8 cellular contexts compared by ENCODE assay signal in genomic region chr1:246564839-246565750, GRCh38. TPM values are rescaled to one million over a fixed set of nuclear protein-coding genes. Genes with fewer than 3 reads are reported as not detected.
DNase-seq lines count a peak whose midpoint lies in the region; ATAC-seq, FAIRE-seq and TF ChIP-seq lines count a peak whose summit lies in the region.

No MANE protein-coding gene starts in this region.

- peaks cover 7% of the 10 kb centered on the region for H3K27me3 Mint-ChIP-seq in GM23338 (ENCODE audit: insufficient read depth, low read depth, poor library complexity)

- TF ChIP-seq POLR2A in esophagus squamous epithelium (IDR thresholded peaks at IDR 0.05), result no peak
- TF ChIP-seq POLR2A in sigmoid colon (IDR thresholded peaks at IDR 0.05), result no peak

- H3K36me3 ChIP-seq in GM23338 (ENCODE audit: insufficient read depth), result peaks cover 5% of the 10 kb centered on the region; the same call in 1 of the 2 replicates
- peaks cover 9% of the 10 kb centered on the region; the same call in 1 of the 2 replicates for H3K36me3 ChIP-seq in SJCRH30
- peaks cover 0 to 35% (median 0%) of the 10 kb centered on the region in 3 donors for H3K36me3 ChIP-seq in esophagus squamous epithelium
- peaks cover 0 to 26% (median 0%) of the 10 kb centered on the region in 4 donors for H3K36me3 ChIP-seq in sigmoid colon

- no peak for FAIRE-seq in RCC 7860 (lab: Jason Lieb, UNC)

- no peak for DNase-seq in GM23338 (ENCODE audit: low spot score)
- no peak for DNase-seq in SJCRH30
- no peak for DNase-seq in esophagus squamous epithelium (lab: John Stamatoyannopoulos, UW)
- DNase-seq in sigmoid colon, result no peak
- no peak for DNase-seq in dedifferentiated amniotic fluid mesenchymal stem cell (ENCODE audit: extremely low spot score)
- DNase-seq in RCC 7860 (ENCODE audit: low spot score), result no peak
- DNase-seq in NCI-H2107 treated with DMSO at 0.1 percent for 48 hours (lab: John Stamatoyannopoulos, UW; ENCODE audit: unreplicated experiment), result no peak

- 29 to 43% methylated on average over 23 to 28 of the region's 33 CpGs for WGBS in esophagus squamous epithelium, 2 donors
- 25 to 32% methylated on average over 33 of the region's 33 CpGs for WGBS in sigmoid colon, 2 donors

- H3K4me3 ChIP-seq in GM23338 (peak overlapping the region; percentile 95), SJCRH30 (peak overlapping the region; percentile 82), esophagus squamous epithelium (peak overlapping the region; percentile 84 to 100 (median 98)), sigmoid colon (peak overlapping the region; percentile 79 to 96 (median 84))

- H3K79me2 ChIP-seq in GM23338 (replicated peaks; ENCODE audit: insufficient read depth), result peaks cover 79% of the 10 kb centered on the region

- no peaks in the 10 kb centered on the region for H3K9me3 Mint-ChIP-seq in GM23338

- ATAC-seq in GM23338 (no peak), GM21515 (IDR thresholded peaks at IDR 0.05; ENCODE audit: unreplicated experiment) (no peak)

- H3K27me3 ChIP-seq in GM23338 (ENCODE audit: insufficient read depth) (no peaks in the 10 kb centered on the region), SJCRH30 (no peaks in the 10 kb centered on the region), esophagus squamous epithelium (no peaks in the 10 kb centered on the region), sigmoid colon (no peaks in the 10 kb centered on the region)

- H3K27ac Mint-ChIP-seq in GM23338, result peak overlapping the region; percentile 97

- intact Hi-C loops in esophagus squamous epithelium (cut with DNase I), result loop anchor here (10.0 kb wide), 1 partner anchor 120 kb away; no protein-coding TSS in a partner anchor
- intact Hi-C loops in sigmoid colon (cut with DNase I), result loop anchor here (5.0 to 10.0 kb wide), 4 partner anchors 67 to 540 kb away; partner anchors contain the start of gene ZNF669

- no peak for TF ChIP-seq CTCF in GM23338 (conservative IDR thresholded peaks at IDR 0.05; ENCODE audit: low read depth in 2 of 2)
- TF ChIP-seq CTCF in esophagus squamous epithelium (IDR thresholded peaks at IDR 0.05), result no peak
- TF ChIP-seq CTCF in sigmoid colon (IDR thresholded peaks at IDR 0.05), result no peak

- H3K4me1 ChIP-seq in GM23338 (ENCODE audit: insufficient read depth) (peaks cover 13% of the 10 kb centered on the region; the same call in 1 of the 2 replicates), SJCRH30 (0 out of 2 replicates have a peak, but pooled peaks cover 5% of the 10 kb centered on the region), esophagus squamous epithelium (peaks cover 9 to 53% (median 22%) of the 10 kb centered on the region in 3 donors), sigmoid colon (peaks cover 0 to 49% (median 40%) of the 10 kb centered on the region in 4 donors)

- H3F3A ChIP-seq in GM23338 (replicated peaks; ENCODE audit: low read depth), result no peaks in the 10 kb centered on the region

- H3K4me2 ChIP-seq in GM23338, result peak overlapping the region; percentile 82

- no peaks in the 10 kb centered on the region for H3K9me2 ChIP-seq in GM23338 (ENCODE audit: insufficient read depth)

- peak overlapping the region; percentile 64; the same call in 1 of the 2 replicates for H2AFZ ChIP-seq in GM23338

- H3K27ac ChIP-seq in GM23338 (ENCODE audit: low read depth) (peak overlapping the region; percentile 93), SJCRH30 (peak overlapping the region; percentile 71; the same call in 1 of the 2 replicates), esophagus squamous epithelium (peak overlapping the region; percentile 92 to 99 (median 99)), sigmoid colon (peak overlapping the region; percentile 92 to 99 (median 98))

- no peaks in the 10 kb centered on the region for H3K9me3 ChIP-seq in SJCRH30 (replicated peaks)
- no peaks in the 10 kb centered on the region for H3K9me3 ChIP-seq in esophagus squamous epithelium
- no peaks in the 10 kb centered on the region for H3K9me3 ChIP-seq in sigmoid colon

- peaks cover 13% of the 10 kb centered on the region; the same call in 1 of the 2 replicates for H4K20me1 ChIP-seq in GM23338 (replicated peaks; ENCODE audit: insufficient read depth)

- peaks cover 22% of the 10 kb centered on the region for H3K36me3 Mint-ChIP-seq in GM23338 (ENCODE audit: low read depth)

- H3K4me1 Mint-ChIP-seq in GM23338, result peaks cover 9% of the 10 kb centered on the region

- no peak for TF ChIP-seq EP300 in sigmoid colon (IDR thresholded peaks at IDR 0.05)

- peak overlapping the region; percentile 98 for H3K4me3 Mint-ChIP-seq in GM23338

TF ChIP-seq in GM23338, 12 proteins besides CTCF, POLR2A, EP300 and RAD21 (continues in another document):
- TF ChIP-seq REST (IDR thresholded peaks at IDR 0.05; ENCODE audit: unreplicated experiment) (no peak), JUNB (IDR thresholded peaks at IDR 0.05; ENCODE audit: unreplicated experiment) (no peak), EZH2phosphoT487 (IDR thresholded peaks at IDR 0.05; ENCODE audit: unreplicated experiment) (no peak)

RNA-seq across cellular contexts. Expression of gene TFB2M, which starts 1.0 kb away (rescaled TPM):
- 24.9 and 25.2 TPM in 2 replicates for total RNA-seq in GM23338 (2014; rRNA removed; shearing (Covaris generic))
- 11.2 and 18.7 TPM in 2 replicates for polyA plus RNA-seq in GM23338 (2016; fragmentation: Nextera tagmentation; extraction: Ambion mirVana)
- total RNA-seq in SJCRH30 (2014; rRNA removed; shearing (Covaris generic)), result 22.8 and 23.5 TPM in 2 replicates
- total RNA-seq in esophagus squamous epithelium, result 10 to 100 TPM in 3 of 4 donors, 1 to 10 TPM in 1; 6.2 to 17.7 (median 12.4) TPM
- 10 to 100 TPM in 3 of 4 donors, 1 to 10 TPM in 1; 4.7 to 13.9 (median 12.6) TPM for total RNA-seq in sigmoid colon
- 10 to 100 TPM; 10.1 to 18.5 (median 15.0) TPM for polyA plus RNA-seq in sigmoid colon

RNA-seq across cellular contexts. Expression of gene CNST, which starts 1.2 kb away (rescaled TPM):
- total RNA-seq in GM23338 (2014; rRNA removed; shearing (Covaris generic)), result 17.2 and 17.6 TPM in 2 replicates
- polyA plus RNA-seq in GM23338 (2016; fragmentation: Nextera tagmentation; extraction: Ambion mirVana), result 8.1 and 8.9 TPM in 2 replicates
- 15.2 and 17.7 TPM in 2 replicates for total RNA-seq in SJCRH30 (2014; rRNA removed; shearing (Covaris generic))
- total RNA-seq in esophagus squamous epithelium, result 10 to 100 TPM in 2 of 4 donors, 1 to 10 TPM in 2; 7.5 to 31.5 (median 12.4) TPM
- 10 to 100 TPM; 26.0 to 39.2 (median 31.9) TPM for total RNA-seq in sigmoid colon
- 10 to 100 TPM in 2 of 3 donors, 1 to 10 TPM in 1; 9.0 to 15.3 (median 15.1) TPM for polyA plus RNA-seq in sigmoid colon

RNA-seq across cellular contexts. Expression of gene SMYD3, which starts 58.0 kb away (rescaled TPM):
- total RNA-seq in GM23338 (2014; rRNA removed; shearing (Covaris generic)), result 31.7 and 34.4 TPM in 2 replicates
- polyA plus RNA-seq in GM23338 (2016; fragmentation: Nextera tagmentation; extraction: Ambion mirVana), result 31.8 and 34.1 TPM in 2 replicates
- total RNA-seq in SJCRH30 (2014; rRNA removed; shearing (Covaris generic)), result 18.1 and 18.4 TPM in 2 replicates
- 10 to 100 TPM in 2 of 4 donors, 1 to 10 TPM in 2; 8.4 to 15.8 (median 11.5) TPM for total RNA-seq in esophagus squamous epithelium
- 10 to 100 TPM; 14.6 to 23.8 (median 17.1) TPM for total RNA-seq in sigmoid colon
- polyA plus RNA-seq in sigmoid colon, result 10 to 100 TPM in 1 of 3 donors, 1 to 10 TPM in 2; 8.7 to 22.2 (median 9.0) TPM
